1 cellular context compared by ENCODE assay signal in genomic region chr1:32372149-32372756, GRCh38.
TF ChIP-seq lines count a peak whose summit lies in the region.

No MANE protein-coding gene starts in this region.

TF ChIP-seq in HepG2, 621 proteins besides CTCF, POLR2A, EP300 and RAD21:
- TF ChIP-seq STAG1 (CRISPR knock-in tag; IDR thresholded peaks at IDR 0.05) (peak; percentile 67), RXRA (CRISPR knock-in tag; IDR thresholded peaks at IDR 0.05) (no peak), RBFOX2 (IDR thresholded peaks at IDR 0.05; ENCODE audit: low read depth, low read length) (0 out of 2 replicates have a peak, but pooled peaks have one; percentile 5), MTA1 (CRISPR knock-in tag; IDR thresholded peaks at IDR 0.05; ENCODE audit: borderline replicate concordance) (no peak)
